12 cellular contexts compared by ENCODE assay signal in the genomic region with DNA sequence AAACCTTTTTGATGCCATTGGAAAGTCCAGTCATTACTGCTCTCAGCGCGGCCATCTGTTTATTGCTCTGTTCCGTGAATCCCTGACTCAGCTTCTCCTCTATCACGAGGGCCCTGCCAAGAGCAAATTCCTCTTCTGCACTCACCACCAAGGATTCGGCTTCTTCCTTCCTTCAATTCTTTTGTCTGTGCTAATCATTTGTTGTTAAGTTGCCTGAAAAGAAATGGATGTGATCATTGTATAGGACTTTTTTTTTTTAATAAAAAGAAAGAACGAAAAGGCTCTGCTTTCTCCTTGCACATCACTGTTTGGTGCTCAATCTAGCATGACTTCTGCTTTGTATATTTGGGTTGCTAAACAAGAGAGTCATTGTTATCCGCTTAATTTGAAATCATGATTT.
DNase-seq lines count a peak whose midpoint lies in the region; TF ChIP-seq lines count a peak whose summit lies in the region.
"Had no signal": no experiment of that assay in that cellular context is flagged by ENCODE, and none has a peak within 500 bp of the region (broad histone marks: within the 10 kb centered on the region; RNA-seq: fewer than 3 reads in every experiment).

No MANE protein-coding gene starts in this region.

- TF ChIP-seq POLR2A in esophagus muscularis mucosa (IDR thresholded peaks at IDR 0.05; ENCODE audit: low read depth) = no peak

- peak; percentile 70 for DNase-seq in NCI-H526 treated with DMSO at 0.1 percent for 48 hours (lab: John Stamatoyannopoulos, UW)
- no peak for DNase-seq in esophagus muscularis mucosa (ENCODE audit: extremely low spot score)
- peak; percentile 72 for DNase-seq in midbrain (lab: John Stamatoyannopoulos, UW)
- peak; percentile 47 for DNase-seq in ureter (ENCODE audit: low spot score)
- DNase-seq in NCI-H82 (lab: John Stamatoyannopoulos, UW) = no peak
- DNase-seq in HuH-7 (ENCODE audit: low spot score) = no peak
- no peak for DNase-seq in activated CD4-positive, alpha-beta memory T cell treated with anti-CD3 and anti-CD28 coated beads, Interleukin-2, amount 10 ng/mL, durations not matched to agents 7 days and 5 days
- DNase-seq: NCI-H446 treated with DMSO at 0.1 percent for 48 hours; spleen; stimulated activated naive CD8-positive, alpha-beta T cell treated with anti-CD3 and anti-CD28 coated beads, Interleukin-15, Interleukin-2, amounts not matched to agents 100 U/mL and 50 U/mL, for 24 hours had no signal

- POLR2A ChIA-PET in activated CD4-positive, alpha-beta memory T cell treated with anti-CD3 and anti-CD28 coated beads, Interleukin-2, amount 10 ng/mL, durations not matched to agents 7 days and 5 days (lab: Charles Lee) = no interaction called here

- no peak overlapping the region for H3K4me3 Mint-ChIP-seq in activated CD4-positive, alpha-beta memory T cell treated with anti-CD3 and anti-CD28 coated beads, Interleukin-2, amount 10 ng/mL, durations not matched to agents 7 days and 5 days
- H3K4me3 Mint-ChIP-seq: central memory CD8-positive, alpha-beta T cell; T-helper 1 cell treated with Interleukin-12 subunit alpha and Interleukin-12 subunit beta and Interleukin-4 antibody, amounts not matched to agents 30 μg/mL and 1 μg/mL, for 36 hours had no signal

- intact Hi-C loops in esophagus muscularis mucosa (cut with DNase I) = no loop called here

- CTCF ChIA-PET in activated CD4-positive, alpha-beta memory T cell treated with anti-CD3 and anti-CD28 coated beads, Interleukin-2, amount 10 ng/mL, durations not matched to agents 7 days and 5 days (lab: Charles Lee) = no interaction called here

- H3K27me3 ChIP-seq in esophagus muscularis mucosa = no peaks in the 10 kb centered on the region
- H3K27me3 ChIP-seq: spleen had no signal

- no peaks in the 10 kb centered on the region for H3K9me3 Mint-ChIP-seq in activated CD4-positive, alpha-beta memory T cell treated with anti-CD3 and anti-CD28 coated beads, Interleukin-2, amount 10 ng/mL, durations not matched to agents 7 days and 5 days
- H3K9me3 Mint-ChIP-seq: central memory CD8-positive, alpha-beta T cell had no signal

- H3K27ac ChIP-seq in esophagus muscularis mucosa (replicated peaks in 1 of 4) = peak overlapping the region; percentile 38 to 72 (median 52)

- no peaks in the 10 kb centered on the region for H3K36me3 Mint-ChIP-seq in activated CD4-positive, alpha-beta memory T cell treated with anti-CD3 and anti-CD28 coated beads, Interleukin-2, amount 10 ng/mL, durations not matched to agents 7 days and 5 days (ENCODE audit: low read depth)

- no peaks in the 10 kb centered on the region for H3K36me3 ChIP-seq in esophagus muscularis mucosa
- H3K36me3 ChIP-seq: spleen had no signal

- no peak for TF ChIP-seq CTCF in esophagus muscularis mucosa (IDR thresholded peaks at IDR 0.05)

- no peaks in the 10 kb centered on the region for H3K4me1 Mint-ChIP-seq in activated CD4-positive, alpha-beta memory T cell treated with anti-CD3 and anti-CD28 coated beads, Interleukin-2, amount 10 ng/mL, durations not matched to agents 7 days and 5 days
- H3K4me1 Mint-ChIP-seq: central memory CD8-positive, alpha-beta T cell had no signal

- peaks cover 0 to 8% (median 0%) of the 10 kb centered on the region in 4 donors for H3K9me3 ChIP-seq in esophagus muscularis mucosa

- H3K4me1 ChIP-seq in esophagus muscularis mucosa = peaks cover 8 to 27% (median 26%) of the 10 kb centered on the region in 4 donors

- peaks cover 5% of the 10 kb centered on the region for H3K27me3 Mint-ChIP-seq in activated CD4-positive, alpha-beta memory T cell treated with anti-CD3 and anti-CD28 coated beads, Interleukin-2, amount 10 ng/mL, durations not matched to agents 7 days and 5 days

- no peak overlapping the region for H3K27ac Mint-ChIP-seq in activated CD4-positive, alpha-beta memory T cell treated with anti-CD3 and anti-CD28 coated beads, Interleukin-2, amount 10 ng/mL, durations not matched to agents 7 days and 5 days
- H3K27ac Mint-ChIP-seq: T-helper 1 cell treated with Interleukin-12 subunit alpha and Interleukin-12 subunit beta and Interleukin-4 antibody, amounts not matched to agents 30 μg/mL and 1 μg/mL, for 36 hours had no signal

- TF ChIP-seq EP300 in esophagus muscularis mucosa (IDR thresholded peaks at IDR 0.05) = no peak

- 31% methylated on average over 7 of the region's 7 CpGs for WGBS in esophagus muscularis mucosa

- H3K4me3 ChIP-seq in esophagus muscularis mucosa = no peak overlapping the region
- H3K4me3 ChIP-seq: spleen had no signal

Comparison
In these comparisons a context has a peak if more than half of its experiments do, and no peak if none do; other contexts are left out.
1. DNase-seq: peak in NCI-H526 treated with DMSO at 0.1 percent for 48 hours (single experiment), midbrain (single experiment) and ureter (single experiment); none in esophagus muscularis mucosa (single experiment), NCI-H82 (single experiment), HuH-7 (single experiment) and activated CD4-positive, alpha-beta memory T cell treated with anti-CD3 and anti-CD28 coated beads, Interleukin-2, amount 10 ng/mL, durations not matched to agents 7 days and 5 days (single experiment).